8 cellular contexts compared by ENCODE assay signal in genomic region chr10:31770307-31770902, GRCh38.
DNase-seq lines count a peak whose midpoint lies in the region; ATAC-seq and TF ChIP-seq lines count a peak whose summit lies in the region.

No MANE protein-coding gene starts in this region.

- no peaks in the 10 kb centered on the region for H3K9me3 ChIP-seq in Panc1 (ENCODE audit: control insufficient read depth, insufficient read depth, low read depth, low read length)
- H3K9me3 ChIP-seq in right cardiac atrium (ENCODE audit: control insufficient read depth, low read length), result no peaks in the 10 kb centered on the region

- H3K36me3 ChIP-seq in H7 (replicated peaks; ENCODE audit: control insufficient read depth, insufficient read depth, low read length), result no peaks in the 10 kb centered on the region
- H3K36me3 ChIP-seq in Panc1 (ENCODE audit: control insufficient read depth, insufficient read depth, low read length), result no peaks in the 10 kb centered on the region

- DNase-seq in GDM1 (lab: John Stamatoyannopoulos, UW) (peak; percentile 24), H7 (peak; percentile 76), Panc1 (ENCODE audit: low read depth, low spot score) (no peak), right cardiac atrium (peak in 2 of 3 donors; percentile 76 to 79), DMS114 treated with DMSO at 0.1 percent for 48 hours (lab: John Stamatoyannopoulos, UW; ENCODE audit: unreplicated experiment) (no peak), mesenteric fat pad (ENCODE audit: low spot score) (no peak)
- DNase-seq in activated naive CD4-positive, alpha-beta T cell treated with anti-CD3 and anti-CD28 coated beads for 36 hours, result peak; percentile 76
- DNase-seq in stimulated activated CD4-positive, alpha-beta T cell treated with anti-CD3 and anti-CD28 coated beads, Interleukin-4, amount 100 ng/mL, for 24 hours, result peak; percentile 70

- intact Hi-C loops in Panc1 (cut with micrococcal nuclease; ENCODE audit: unreplicated experiment), result no loop called here
- intact Hi-C loops in activated naive CD4-positive, alpha-beta T cell treated with anti-CD3 and anti-CD28 coated beads for 36 hours (cut with micrococcal nuclease), result loop anchor here (1.0 kb wide), 1 partner anchor 61 kb away; no protein-coding TSS in a partner anchor
- intact Hi-C loops in right cardiac atrium (cut with DNase I), result no loop called here

- BruUV-seq in Panc1 (replicated peaks; lab: Mats Ljungman, UMichigan), result no TSS peak

- 60% methylated on average over 8 of the region's 8 CpGs for WGBS in right cardiac atrium

- TF ChIP-seq CTCF in Panc1 (IDR thresholded peaks at IDR 0.05), result peak; percentile 77

- ATAC-seq in Panc1 (no peak; the same call in 1 of the 2 replicates), right cardiac atrium (peak; percentile 64 to 66)

- CTCF ChIA-PET in Panc1 (lab: Charles Lee), result no interaction called here
- CTCF ChIA-PET in activated naive CD4-positive, alpha-beta T cell treated with anti-CD3 and anti-CD28 coated beads for 36 hours (lab: Charles Lee), result interaction anchor here (0.6 to 2.9 kb wide), 17 partner anchors 11 to 986 kb away, joined by 3 to 12 read pairs (median 3); no protein-coding TSS in a partner anchor

- no peak overlapping the region for H3K4me3 Mint-ChIP-seq in activated naive CD4-positive, alpha-beta T cell treated with anti-CD3 and anti-CD28 coated beads for 36 hours

- H3K4me1 Mint-ChIP-seq in activated naive CD4-positive, alpha-beta T cell treated with anti-CD3 and anti-CD28 coated beads for 36 hours (ENCODE audit: low read depth), result peaks cover 5% of the 10 kb centered on the region

- H3K27ac ChIP-seq in Panc1 (ENCODE audit: low read length), result 0 out of 2 replicates have a peak overlapping the region, but pooled peaks have one; percentile 9
- H3K27ac ChIP-seq in right cardiac atrium (ENCODE audit: low read length), result no peak overlapping the region

- H3K27me3 ChIP-seq in H7 (ENCODE audit: control insufficient read depth, insufficient read depth, low read length), result no peaks in the 10 kb centered on the region
- no peaks in the 10 kb centered on the region for H3K27me3 ChIP-seq in Panc1 (ENCODE audit: control insufficient read depth, insufficient read depth, low read length)
- no peaks in the 10 kb centered on the region for H3K27me3 ChIP-seq in right cardiac atrium (ENCODE audit: control insufficient read depth, insufficient read depth)

- in situ Hi-C loops in Panc1 (cut with HindIII; ENCODE audit: low pct_unique_long_range_greater_than_20kb, low sequenced_read_pairs), result no loop called here

- H3K4me3 ChIP-seq in H7 (ENCODE audit: insufficient read depth, low read depth, low read length), result no peak overlapping the region
- no peak overlapping the region for H3K4me3 ChIP-seq in Panc1 (ENCODE audit: low read depth in 2 of 2, low read length in 2 of 2)
- no peak overlapping the region for H3K4me3 ChIP-seq in right cardiac atrium (ENCODE audit: low read length)

- H3K4me1 ChIP-seq in Panc1 (ENCODE audit: control insufficient read depth, insufficient read depth, low read length), result peaks cover 4% of the 10 kb centered on the region; the same call in 1 of the 2 replicates
- H3K4me1 ChIP-seq in right cardiac atrium (ENCODE audit: control insufficient read depth, insufficient read depth, low read length), result no peaks in the 10 kb centered on the region

- H3K9me3 Mint-ChIP-seq in activated naive CD4-positive, alpha-beta T cell treated with anti-CD3 and anti-CD28 coated beads for 36 hours, result no peaks in the 10 kb centered on the region

- H3K36me3 Mint-ChIP-seq in activated naive CD4-positive, alpha-beta T cell treated with anti-CD3 and anti-CD28 coated beads for 36 hours (ENCODE audit: low read depth), result no peaks in the 10 kb centered on the region

- POLR2A ChIA-PET in Panc1 (lab: Charles Lee), result no interaction called here

- H3K27me3 Mint-ChIP-seq in activated naive CD4-positive, alpha-beta T cell treated with anti-CD3 and anti-CD28 coated beads for 36 hours (ENCODE audit: low read depth), result no peaks in the 10 kb centered on the region

- no peak overlapping the region for H3K27ac Mint-ChIP-seq in activated naive CD4-positive, alpha-beta T cell treated with anti-CD3 and anti-CD28 coated beads for 36 hours

Comparison
In these comparisons a context has a peak if more than half of its experiments do, and no peak if none do; other contexts are left out.
1. DNase-seq: peak in GDM1 (single experiment), H7 (single experiment), activated naive CD4-positive, alpha-beta T cell treated with anti-CD3 and anti-CD28 coated beads for 36 hours (single experiment), right cardiac atrium (2 of 3) and stimulated activated CD4-positive, alpha-beta T cell treated with anti-CD3 and anti-CD28 coated beads, Interleukin-4, amount 100 ng/mL, for 24 hours (single experiment); none in Panc1 (single experiment), DMS114 treated with DMSO at 0.1 percent for 48 hours (single experiment) and mesenteric fat pad (single experiment).